In genomic region chr16:15770512-15770911, GRCh38 we compare ENCODE assay signal across 16 cellular contexts.
DNase-seq lines count a peak whose midpoint lies in the region; ATAC-seq and TF ChIP-seq lines count a peak whose summit lies in the region.
"Had no signal": no experiment of that assay in that cellular context is flagged by ENCODE, and none has a peak within 500 bp of the region (broad histone marks: within the 10 kb centered on the region; RNA-seq: fewer than 3 reads in every experiment).

No MANE protein-coding gene starts in this region.

- no peak for ATAC-seq in HG03432 (IDR thresholded peaks at IDR 0.05; ENCODE audit: unreplicated experiment)
- ATAC-seq: activated CD4-positive, alpha-beta T cell treated with anti-CD3 and anti-CD28 coated beads for 36 hours had no signal

- peaks cover 0 to 92% (median 59%) of the 10 kb centered on the region in 4 donors for H3K36me3 ChIP-seq in esophagus muscularis mucosa
- H3K36me3 ChIP-seq in BE2C = no peaks in the 10 kb centered on the region
- H3K36me3 ChIP-seq: BLaER1 treated with 17β-estradiol and CSF1 and Interleukin-3, amounts not matched to agents 10 nM and 100 nM; lower lobe of right lung had no signal

- 51% methylated on average over 3 of the region's 3 CpGs for WGBS in esophagus muscularis mucosa

- H3K27me3 ChIP-seq in esophagus muscularis mucosa (no peaks in the 10 kb centered on the region), BE2C (peaks cover under 1% of the 10 kb centered on the region; the same call in 1 of the 2 replicates)
- H3K27me3 ChIP-seq: BLaER1 treated with 17β-estradiol and CSF1 and Interleukin-3, amounts not matched to agents 10 nM and 100 nM had no signal

- H3K4me3 ChIP-seq in esophagus muscularis mucosa (no peak overlapping the region), BE2C (ENCODE audit: low read depth, low read length) (no peak overlapping the region)
- H3K4me3 ChIP-seq: BLaER1 treated with 17β-estradiol and CSF1 and Interleukin-3, amounts not matched to agents 10 nM and 100 nM; lower lobe of right lung had no signal

- TF ChIP-seq CTCF in esophagus muscularis mucosa (IDR thresholded peaks at IDR 0.05) = no peak
- TF ChIP-seq CTCF in BE2C (IDR thresholded peaks at IDR 0.05; ENCODE audit: low read depth, low read length) = no peak

- no peak for TF ChIP-seq EP300 in esophagus muscularis mucosa (IDR thresholded peaks at IDR 0.05)

- peak overlapping the region; percentile 71 to 77 (median 76) for H3K27ac ChIP-seq in esophagus muscularis mucosa (replicated peaks in 1 of 4)
- H3K27ac ChIP-seq: BLaER1 treated with 17β-estradiol and CSF1 and Interleukin-3, amounts not matched to agents 10 nM and 100 nM; lower lobe of right lung had no signal

- no peak for TF ChIP-seq POLR2A in esophagus muscularis mucosa (IDR thresholded peaks at IDR 0.05; ENCODE audit: low read depth)

- DNase-seq in AG08395 (ENCODE audit: low spot score) (peak; percentile 69), HCEC 1CT (peak; percentile 49), esophagus muscularis mucosa (ENCODE audit: extremely low spot score) (no peak), pulmonary artery endothelial cell (ENCODE audit: low read depth, low spot score) (peak; percentile 24), GOT3 (lab: John Stamatoyannopoulos, UW) (no peak), hippocampal formation (lab: John Stamatoyannopoulos, UW) (no peak), BE2C (no peak)
- DNase-seq: activated CD4-positive, alpha-beta T cell treated with anti-CD3 and anti-CD28 coated beads for 36 hours; DMS53; lower lobe of right lung; NCI-H1092; nephron progenitor cell; stimulated activated CD4-positive, alpha-beta T cell treated with anti-CD3 and anti-CD28 coated beads, Interleukin-4, amount 100 ng/mL, for 4 hours; T-helper 9 cell had no signal

- H3K9me3 ChIP-seq in esophagus muscularis mucosa (no peaks in the 10 kb centered on the region), BE2C (no peaks in the 10 kb centered on the region)
- H3K9me3 ChIP-seq: lower lobe of right lung had no signal

- intact Hi-C loops in esophagus muscularis mucosa (cut with DNase I) = no loop called here

- H3K4me1 ChIP-seq in esophagus muscularis mucosa = peaks cover 0 to 100% (median 91%) of the 10 kb centered on the region in 4 donors
- no peaks in the 10 kb centered on the region for H3K4me1 ChIP-seq in BE2C
- H3K4me1 ChIP-seq: lower lobe of right lung had no signal

Comparison
In these comparisons a context has a peak if more than half of its experiments do, and no peak if none do; other contexts are left out.
1. DNase-seq: peak in AG08395 (single experiment), HCEC 1CT (single experiment) and pulmonary artery endothelial cell (single experiment); none in esophagus muscularis mucosa (single experiment), GOT3 (single experiment), hippocampal formation (0 of 2) and BE2C (single experiment).